1 cellular context compared by ENCODE assay signal in the genomic region with DNA sequence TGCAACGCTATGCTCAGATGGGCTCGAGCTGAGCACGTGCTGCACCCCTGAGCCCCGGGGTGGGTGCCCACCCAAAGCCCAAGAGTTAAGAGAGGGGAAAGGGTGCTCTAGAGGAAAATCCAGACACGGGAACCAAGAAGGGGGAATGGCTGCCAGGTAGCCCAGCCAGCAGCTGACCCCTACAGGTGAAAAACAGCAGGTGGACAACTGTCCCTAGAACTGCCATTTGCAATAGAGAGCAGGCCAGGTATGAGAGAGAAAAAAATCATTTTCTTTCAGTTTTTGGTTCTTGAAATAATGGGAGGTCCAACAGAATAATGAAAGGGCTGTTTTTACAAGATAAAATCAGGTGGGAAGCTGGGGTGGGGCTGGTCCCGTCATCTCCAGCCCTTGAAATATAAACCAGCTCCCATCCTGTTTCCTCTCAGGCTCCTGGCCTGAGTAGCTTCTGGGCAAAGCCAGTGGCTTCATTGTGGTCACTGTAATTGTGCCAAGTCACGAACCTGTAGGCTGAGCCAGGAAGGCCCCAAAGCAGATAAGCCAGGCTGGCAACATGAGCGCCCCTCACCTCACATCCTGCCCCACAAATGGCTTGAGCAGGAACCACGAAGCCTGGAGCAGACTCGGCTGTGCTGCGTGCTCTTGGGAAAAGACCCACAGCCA.
A peak's percentile ranks its signal among the peaks of the same experiment; 100 is the strongest.
TF ChIP-seq lines count a peak whose summit lies in the region.

No MANE protein-coding gene starts in this region.

TF ChIP-seq in endothelial cell of umbilical vein, 7 proteins besides CTCF, POLR2A, EP300 and RAD21:
- TF ChIP-seq GATA2 (IDR thresholded peaks at IDR 0.05; ENCODE audit: insufficient read depth, insufficient read length, low read depth, low read length) = peak; percentile 52
- TF ChIP-seq JUN (IDR thresholded peaks at IDR 0.05; ENCODE audit: borderline replicate concordance, insufficient read depth, insufficient read length, low read depth) = no peak
TF ChIP-seq in endothelial cell of umbilical vein: peak in this region for 1.
